ENCODE assay signal across 1 cellular context in the genomic region with DNA sequence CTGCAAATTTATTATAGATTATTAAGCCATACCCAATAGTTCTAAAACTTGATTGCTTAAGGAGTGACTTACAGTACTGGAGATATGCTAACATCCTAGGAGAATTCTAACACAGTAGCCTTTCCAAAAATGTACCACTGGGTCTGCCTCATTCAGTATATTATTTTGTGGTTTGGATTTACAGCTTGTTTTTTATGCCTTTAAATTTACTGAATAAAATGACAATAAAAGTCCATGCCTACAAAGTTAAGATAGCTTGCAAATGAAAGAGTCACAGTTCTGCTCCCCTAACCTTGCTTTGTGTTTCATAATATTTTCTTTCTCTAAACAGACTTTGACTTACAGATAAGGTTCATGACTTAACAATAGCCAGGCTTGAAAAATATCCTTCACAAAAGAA.
TF ChIP-seq lines count a peak whose summit lies in the region.

No MANE protein-coding gene starts in this region.

TF ChIP-seq in IMR-90, 13 proteins besides CTCF, POLR2A, EP300 and RAD21 (continued from another document):
- TF ChIP-seq, protein P1, sequence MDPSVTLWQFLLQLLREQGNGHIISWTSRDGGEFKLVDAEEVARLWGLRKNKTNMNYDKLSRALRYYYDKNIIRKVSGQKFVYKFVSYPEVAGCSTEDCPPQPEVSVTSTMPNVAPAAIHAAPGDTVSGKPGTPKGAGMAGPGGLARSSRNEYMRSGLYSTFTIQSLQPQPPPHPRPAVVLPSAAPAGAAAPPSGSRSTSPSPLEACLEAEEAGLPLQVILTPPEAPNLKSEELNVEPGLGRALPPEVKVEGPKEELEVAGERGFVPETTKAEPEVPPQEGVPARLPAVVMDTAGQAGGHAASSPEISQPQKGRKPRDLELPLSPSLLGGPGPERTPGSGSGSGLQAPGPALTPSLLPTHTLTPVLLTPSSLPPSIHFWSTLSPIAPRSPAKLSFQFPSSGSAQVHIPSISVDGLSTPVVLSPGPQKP (IDR thresholded peaks at IDR 0.05; ENCODE audit: borderline replicate concordance, low read depth, low read length): no peak
- TF ChIP-seq, protein P2, sequence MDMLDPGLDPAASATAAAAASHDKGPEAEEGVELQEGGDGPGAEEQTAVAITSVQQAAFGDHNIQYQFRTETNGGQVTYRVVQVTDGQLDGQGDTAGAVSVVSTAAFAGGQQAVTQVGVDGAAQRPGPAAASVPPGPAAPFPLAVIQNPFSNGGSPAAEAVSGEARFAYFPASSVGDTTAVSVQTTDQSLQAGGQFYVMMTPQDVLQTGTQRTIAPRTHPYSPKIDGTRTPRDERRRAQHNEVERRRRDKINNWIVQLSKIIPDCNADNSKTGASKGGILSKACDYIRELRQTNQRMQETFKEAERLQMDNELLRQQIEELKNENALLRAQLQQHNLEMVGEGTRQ (IDR thresholded peaks at IDR 0.05; ENCODE audit: low read depth, low read length): no peak
- TF ChIP-seq RCOR1 (IDR thresholded peaks at IDR 0.05; ENCODE audit: insufficient replicate concordance, low read length) (no peak), NFE2L2 (IDR thresholded peaks at IDR 0.05; ENCODE audit: low read depth, low read length) (no peak), CHD1 (IDR thresholded peaks at IDR 0.05; ENCODE audit: low read depth, low read length) (no peak), BHLHE40 (IDR thresholded peaks at IDR 0.05; ENCODE audit: low read depth, low read length) (no peak)
